ENCODE assay signal across 2 cellular contexts in genomic region chr16:30651124-30652004, GRCh38.
TF ChIP-seq lines count a peak whose summit lies in the region.

No MANE protein-coding gene starts in this region.

TF ChIP-seq in HCT116, 20 proteins besides CTCF, POLR2A, EP300 and RAD21:
- TF ChIP-seq ATF3 (IDR thresholded peaks at IDR 0.05) (no peak), REST (IDR thresholded peaks at IDR 0.05; ENCODE audit: low read depth) (no peak), ZFX (IDR thresholded peaks at IDR 0.05) (peak; percentile 31; the same call in 1 of the 2 replicates), SP1 (IDR thresholded peaks at IDR 0.05; ENCODE audit: low read depth) (no peak), EZH2phosphoT487 (IDR thresholded peaks at IDR 0.05; ENCODE audit: borderline replicate concordance) (no peak), POLR2AphosphoS5 (IDR thresholded peaks at IDR 0.05; ENCODE audit: low read depth, low read length) (peak; percentile 73), YY1 (IDR thresholded peaks at IDR 0.05; ENCODE audit: extremely low read depth, insufficient replicate concordance, low read depth, low read length) (peak; percentile 53)

TF ChIP-seq in K562, 482 proteins besides CTCF, POLR2A, EP300 and RAD21 (continues in another document):
- TF ChIP-seq MLLT1 (IDR thresholded peaks at IDR 0.05) (peak in 1 of 2 experiments; percentile 68; a peak in 2 of 4 replicates), SRSF3 (IDR thresholded peaks at IDR 0.05; ENCODE audit: insufficient read depth, low read length) (0 out of 2 replicates have a peak, but pooled peaks have one; percentile 36), VEZF1 (CRISPR knock-in tag; IDR thresholded peaks at IDR 0.05) (peak; percentile 95), PHF8 (IDR thresholded peaks at IDR 0.05; ENCODE audit: borderline replicate concordance, low read length) (peak; percentile 66; the same call in 1 of the 2 replicates), CBX1 (IDR thresholded peaks at IDR 0.05; ENCODE audit: low read depth) (peak; percentile 32; the same call in 1 of the 2 replicates), HNRNPK (IDR thresholded peaks at IDR 0.05; ENCODE audit: low read depth, low read length, poor library complexity, severe bottlenecking) (peak; percentile 79), ZNF830 (CRISPR knock-in tag; IDR thresholded peaks at IDR 0.05) (peak; percentile 55; the same call in 1 of the 2 replicates), JUND (IDR thresholded peaks at IDR 0.05; ENCODE audit: borderline replicate concordance, low read depth, low read length) (0 out of 2 replicates have a peak, but pooled peaks have one; percentile 34), JUND (tag; IDR thresholded peaks at IDR 0.05; ENCODE audit: borderline replicate concordance, low read depth, low read length) (no peak; the same call in 2 of the 3 replicates), CGGBP1 (CRISPR knock-in tag; IDR thresholded peaks at IDR 0.05) (no peak), HMGN3 (IDR thresholded peaks at IDR 0.05; ENCODE audit: borderline replicate concordance, extremely low read depth, insufficient read length, low read depth, low read length) (peak; percentile 56), SUPT5H (IDR thresholded peaks at IDR 0.05) (peak; percentile 62; the same call in 1 of the 2 replicates), ATF7 (IDR thresholded peaks at IDR 0.05) (peak; percentile 11; the same call in 1 of the 2 replicates), E2F8 (IDR thresholded peaks at IDR 0.05; ENCODE audit: low read depth, partially characterized antibody) (peak; percentile 39), MAZ (CRISPR knock-in tag; conservative IDR thresholded peaks at IDR 0.05 in 1 of 2, IDR thresholded peaks at IDR 0.05 in 1 of 2) (peak in 1 of 2 experiments; percentile 78; a peak in 3 of 4 replicates), ZNF764 (CRISPR knock-in tag; IDR thresholded peaks at IDR 0.05; ENCODE audit: low read depth) (0 out of 2 replicates have a peak, but pooled peaks have one; percentile 43), HNRNPH1 (optimal IDR thresholded peaks at IDR 0.05; ENCODE audit: low read depth, low read length) (no peak), KHSRP (IDR thresholded peaks at IDR 0.05) (no peak), TCF7L2 (IDR thresholded peaks at IDR 0.05; ENCODE audit: low read depth, low read length) (no peak), NONO (IDR thresholded peaks at IDR 0.05; ENCODE audit: low read depth in 2 of 2, low read length in 1 of 2) (peak in 1 of 2 experiments; percentile 58; a peak in 1 of 4 replicates), SMC3 (conservative IDR thresholded peaks at IDR 0.05; ENCODE audit: insufficient read depth, low read depth, low read length) (peak; percentile 61), ZNF740 (CRISPR knock-in tag; IDR thresholded peaks at IDR 0.05) (no peak), ZNF740 (tag; IDR thresholded peaks at IDR 0.05) (peak in 1 of 2 experiments; percentile 68; a peak in 2 of 4 replicates), MYC (IDR thresholded peaks at IDR 0.05; ENCODE audit: low read depth, low read length) (peak; percentile 67), MYC (CRISPR knock-in tag; IDR thresholded peaks at IDR 0.05; ENCODE audit: borderline replicate concordance, low read depth) (peak; percentile 58; the same call in 1 of the 2 replicates), CHAMP1 (IDR thresholded peaks at IDR 0.05) (no peak), ZBTB26 (CRISPR knock-in tag; IDR thresholded peaks at IDR 0.05) (no peak), MEF2A (IDR thresholded peaks at IDR 0.05; ENCODE audit: control insufficient read depth, low read depth, low read length) (no peak), ETS1 (conservative IDR thresholded peaks at IDR 0.05; ENCODE audit: control insufficient read depth, low read depth, low read length) (no peak), GABPB1 (CRISPR knock-in tag; IDR thresholded peaks at IDR 0.05) (peak; percentile 40; the same call in 1 of the 2 replicates), ATF4 (CRISPR knock-in tag; IDR thresholded peaks at IDR 0.05) (no peak), EHMT2 (IDR thresholded peaks at IDR 0.05) (no peak), MYNN (IDR thresholded peaks at IDR 0.05) (peak; percentile 42; the same call in 1 of the 2 replicates), MYNN (CRISPR knock-in tag; IDR thresholded peaks at IDR 0.05) (no peak), TRIM25 (IDR thresholded peaks at IDR 0.05; ENCODE audit: borderline replicate concordance) (0 out of 2 replicates have a peak, but pooled peaks have one; percentile 34), ZNF124 (CRISPR knock-in tag; IDR thresholded peaks at IDR 0.05) (no peak), SMAD4 (CRISPR knock-in tag; conservative IDR thresholded peaks at IDR 0.05) (peak; percentile 51; the same call in 1 of the 2 replicates), RB1 (IDR thresholded peaks at IDR 0.05; ENCODE audit: low read depth) (peak; percentile 99), ZBTB34 (CRISPR knock-in tag; IDR thresholded peaks at IDR 0.05) (no peak)
